In genomic region chr5:111070272-111071134, GRCh38 we compare ENCODE assay signal across 8 cellular contexts. TPM values are rescaled to one million over a fixed set of nuclear protein-coding genes. Genes with fewer than 3 reads are reported as not detected.
A peak's percentile ranks its signal among the peaks of the same experiment; 100 is the strongest.
DNase-seq lines count a peak whose midpoint lies in the region; ATAC-seq, FAIRE-seq and TF ChIP-seq lines count a peak whose summit lies in the region.

No MANE protein-coding gene starts in this region.

- H3K4me1 ChIP-seq in HUES48 (ENCODE audit: control insufficient read depth, insufficient read depth, low read length), result peaks cover 10% of the 10 kb centered on the region

- peaks cover 32% of the 10 kb centered on the region for H3K4me1 Mint-ChIP-seq in CD4-positive, alpha-beta T cell (ENCODE audit: low read depth)
- H3K4me1 Mint-ChIP-seq in naive thymus-derived CD8-positive, alpha-beta T cell, result peaks cover 6 to 38% (median 34%) of the 10 kb centered on the region in 4 donors

- no peaks in the 10 kb centered on the region for H3K9me3 ChIP-seq in CD4-positive, alpha-beta T cell (ENCODE audit: control insufficient read depth, low read length)
- no peaks in the 10 kb centered on the region for H3K9me3 ChIP-seq in HUES48 (ENCODE audit: control insufficient read depth, insufficient read depth, low read length)

- peak overlapping the region; percentile 65 for H3K4me3 ChIP-seq in HUES48 (ENCODE audit: low read depth, low read length)
- peak overlapping the region in 58 of 59 donors; percentile 0 to 67 (median 42) for H3K4me3 ChIP-seq in dorsolateral prefrontal cortex

- intact Hi-C loops in CD4-positive, alpha-beta T cell (cut with DNase I, micrococcal nuclease), result no loop called here
- intact Hi-C loops in dorsolateral prefrontal cortex (cut with DNase I), result no loop called here

- POLR2A ChIA-PET in CD4-positive, alpha-beta T cell (lab: Charles Lee), result no interaction called here
- POLR2A ChIA-PET in naive thymus-derived CD8-positive, alpha-beta T cell (lab: Charles Lee), result no interaction called here

- no peak for FAIRE-seq in urothelium cell line (lab: Jason Lieb, UNC)

- no peak for TF ChIP-seq CTCF in CD4-positive, alpha-beta T cell (IDR thresholded peaks at IDR 0.05)
- no peak for TF ChIP-seq CTCF in dorsolateral prefrontal cortex (IDR thresholded peaks at IDR 0.05 in 54 of 56, conservative IDR thresholded peaks at IDR 0.05 in 2 of 56; ENCODE audit: low read depth in 1 of 56, partially characterized antibody in 56 of 56)

- CTCF ChIA-PET in CD4-positive, alpha-beta T cell (lab: Charles Lee), result no interaction called here

- peak overlapping the region; percentile 50 for H3K4me3 Mint-ChIP-seq in CD4-positive, alpha-beta T cell
- H3K4me3 Mint-ChIP-seq in naive thymus-derived CD8-positive, alpha-beta T cell, result peak overlapping the region; percentile 26 to 74 (median 58)

- H3K36me3 ChIP-seq in HUES48 (ENCODE audit: control insufficient read depth, insufficient read depth, low read length), result no peaks in the 10 kb centered on the region

- no peaks in the 10 kb centered on the region for H3K9me3 Mint-ChIP-seq in CD4-positive, alpha-beta T cell
- no peaks in the 10 kb centered on the region for H3K9me3 Mint-ChIP-seq in naive thymus-derived CD8-positive, alpha-beta T cell

- H3K27ac Mint-ChIP-seq in CD4-positive, alpha-beta T cell, result no peak overlapping the region
- peak overlapping the region in 1 of 10 donors; percentile 21 for H3K27ac Mint-ChIP-seq in naive thymus-derived CD8-positive, alpha-beta T cell

- peak; percentile 49 for ATAC-seq in CD4-positive, alpha-beta T cell (ENCODE audit: poor library complexity)
- peak; percentile 47 to 62 for ATAC-seq in naive thymus-derived CD8-positive, alpha-beta T cell
- no peak for ATAC-seq in GM19455 (IDR thresholded peaks at IDR 0.05; ENCODE audit: unreplicated experiment)

- no peak overlapping the region for H3K27ac ChIP-seq in CD4-positive, alpha-beta T cell (ENCODE audit: low read depth, low read length)
- H3K27ac ChIP-seq in HUES48 (ENCODE audit: low read depth, low read length) (no peak overlapping the region), dorsolateral prefrontal cortex (no peak overlapping the region)

- no peaks in the 10 kb centered on the region for H3K36me3 Mint-ChIP-seq in CD4-positive, alpha-beta T cell (ENCODE audit: low read depth)
- H3K36me3 Mint-ChIP-seq in naive thymus-derived CD8-positive, alpha-beta T cell, result no peaks in the 10 kb centered on the region

- peaks cover 100% of the 10 kb centered on the region for H3K27me3 Mint-ChIP-seq in CD4-positive, alpha-beta T cell
- H3K27me3 Mint-ChIP-seq in naive thymus-derived CD8-positive, alpha-beta T cell, result peaks cover 41 to 99% (median 77%) of the 10 kb centered on the region in 5 donors

- peaks cover 81% of the 10 kb centered on the region for H3K27me3 ChIP-seq in CD4-positive, alpha-beta T cell (ENCODE audit: control insufficient read depth, insufficient read depth, low read length)
- H3K27me3 ChIP-seq in HUES48 (ENCODE audit: control insufficient read depth, insufficient read depth, low read length) (peaks cover 78% of the 10 kb centered on the region), dorsolateral prefrontal cortex (peaks cover 0 to 96% (median 53%) of the 10 kb centered on the region in 45 donors)

- H3K9ac ChIP-seq in HUES48 (ENCODE audit: low read depth, low read length), result no peak overlapping the region

- no peak for DNase-seq in CD4-positive, alpha-beta T cell
- DNase-seq in dorsolateral prefrontal cortex (peak in 6 of 10 donors; percentile 16 to 48 (median 32)), NCI-H526 (lab: John Stamatoyannopoulos, UW) (no peak), urothelium cell line (ENCODE audit: low spot score) (no peak), NCI-H187 treated with DMSO at 0.1 percent for 48 hours (lab: John Stamatoyannopoulos, UW) (no peak)
- peak in 3 of 10 donors; percentile 1 to 17 (median 11) for DNase-seq in naive thymus-derived CD8-positive, alpha-beta T cell

RNA-seq across cellular contexts. Expression of gene TSLP, which starts 1.0 kb away (rescaled TPM):
- total RNA-seq in CD4-positive, alpha-beta T cell, result not detected
- total RNA-seq in dorsolateral prefrontal cortex, result 1 to 10 TPM in 9 of 120 experiments, under 1 TPM in 50, not detected in 61; 0.19 to 1.7 (median 0.44) TPM
- total RNA-seq in naive thymus-derived CD8-positive, alpha-beta T cell, result under 1 TPM; 0.23 to 0.41 TPM
- under 1 TPM; 0.14 to 0.20 (median 0.17) TPM for polyA plus RNA-seq in naive thymus-derived CD8-positive, alpha-beta T cell

RNA-seq across cellular contexts. Expression of gene WDR36, which starts 21.6 kb away (rescaled TPM):
- 10 to 100 TPM; 22.0 to 22.4 TPM for total RNA-seq in CD4-positive, alpha-beta T cell
- 10 to 100 TPM; 11.7 to 32.8 (median 20.7) TPM for total RNA-seq in dorsolateral prefrontal cortex
- 10 to 100 TPM; 34.6 to 36.7 TPM for total RNA-seq in naive thymus-derived CD8-positive, alpha-beta T cell
- 10 to 100 TPM; 18.0 to 25.2 (median 22.9) TPM for polyA plus RNA-seq in naive thymus-derived CD8-positive, alpha-beta T cell

Comparison
In these comparisons a context has a peak if more than half of its experiments do, and no peak if none do; other contexts are left out.
1. DNase-seq: peak in dorsolateral prefrontal cortex (6 of 10); none in CD4-positive, alpha-beta T cell (0 of 10), NCI-H526 (0 of 2), urothelium cell line (single experiment) and NCI-H187 treated with DMSO at 0.1 percent for 48 hours (single experiment).